In the genomic region with DNA sequence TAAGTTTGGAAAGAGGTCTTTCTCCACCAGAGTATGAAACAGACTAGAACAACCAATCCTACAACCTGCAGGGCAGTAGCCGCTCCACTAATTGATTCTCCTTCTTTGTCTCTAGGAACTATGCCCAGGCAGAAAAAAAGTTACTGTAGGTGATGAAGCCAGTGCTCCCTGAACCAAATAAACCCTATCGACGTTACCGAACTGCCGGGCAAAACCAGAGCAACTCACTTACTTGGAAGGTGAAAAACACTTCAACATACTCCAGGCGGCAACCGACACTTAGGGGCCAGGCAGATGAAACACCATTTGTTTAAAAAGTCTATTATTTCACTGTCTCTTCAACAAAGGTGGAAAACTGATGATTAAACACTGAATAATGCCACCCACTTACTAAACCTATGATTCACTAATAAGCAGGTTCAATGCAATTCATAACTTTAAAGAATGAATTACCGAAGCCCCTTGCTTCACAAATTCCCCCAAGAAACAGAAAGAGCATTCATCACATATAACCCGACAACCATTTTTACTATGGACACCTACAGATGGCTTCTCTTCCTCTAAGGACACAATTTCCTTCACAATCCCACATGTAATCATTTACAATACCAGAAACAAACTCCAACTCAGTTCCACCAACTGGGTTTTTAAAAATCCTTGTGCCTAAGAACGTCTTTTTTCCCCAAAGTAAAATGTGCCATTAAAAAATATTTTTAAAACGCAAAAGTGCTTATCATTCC, we compare ENCODE assay signal across 8 cellular contexts. TPM values are rescaled to one million over a fixed set of nuclear protein-coding genes. Genes with fewer than 3 reads are reported as not detected.
DNase-seq lines count a peak whose midpoint lies in the region; ATAC-seq and TF ChIP-seq lines count a peak whose summit lies in the region.

No MANE protein-coding gene starts in this region.

- H3K27ac Mint-ChIP-seq in activated CD8-positive, alpha-beta T cell treated with anti-CD3 and anti-CD28 coated beads for 36 hours, result peak overlapping the region; percentile 96
- H3K27ac Mint-ChIP-seq in progenitor cell of endocrine pancreas, result peak overlapping the region; percentile 96

- H3K27ac ChIP-seq in ACC112 (ENCODE audit: low read depth, low read length) (peak overlapping the region; percentile 78), fibroblast of lung (ENCODE audit: insufficient read depth, low read length) (peak overlapping the region; percentile 72)

- H3K4me3 Mint-ChIP-seq in activated CD8-positive, alpha-beta T cell treated with anti-CD3 and anti-CD28 coated beads for 36 hours, result peak overlapping the region; percentile 84
- peak overlapping the region; percentile 96 for H3K4me3 Mint-ChIP-seq in progenitor cell of endocrine pancreas (ENCODE audit: low read depth)

- no peaks in the 10 kb centered on the region for H3K9me3 Mint-ChIP-seq in activated CD8-positive, alpha-beta T cell treated with anti-CD3 and anti-CD28 coated beads for 36 hours
- no peaks in the 10 kb centered on the region for H3K9me3 Mint-ChIP-seq in progenitor cell of endocrine pancreas (ENCODE audit: low read depth)

- intact Hi-C loops in activated CD8-positive, alpha-beta T cell treated with anti-CD3 and anti-CD28 coated beads for 36 hours (cut with micrococcal nuclease), result no loop called here

- H3K4me3 ChIP-seq in ACC112 (ENCODE audit: low read depth, low read length), result peak overlapping the region; percentile 97
- H3K4me3 ChIP-seq in fibroblast of lung (replicated peaks in 1 of 4; ENCODE audit: control extremely low read depth in 1 of 4, insufficient read depth in 1 of 4, low read depth in 3 of 4, low read length in 4 of 4), result peak overlapping the region; percentile 49 to 94 (median 74)

- H2AFZ ChIP-seq in ACC112 (ENCODE audit: low read length, unreplicated experiment), result peak overlapping the region; percentile 28
- no peak overlapping the region for H2AFZ ChIP-seq in fibroblast of lung (ENCODE audit: low read length)

- H4K20me1 ChIP-seq in fibroblast of lung (ENCODE audit: control insufficient read depth, extremely low read depth, insufficient read depth, low read length), result no peaks in the 10 kb centered on the region

- H3K27me3 ChIP-seq in ACC112 (ENCODE audit: insufficient read depth, low read length) (no peaks in the 10 kb centered on the region), fibroblast of lung (ENCODE audit: control insufficient read depth, insufficient read depth, low read length) (no peaks in the 10 kb centered on the region)

- H3K27me3 Mint-ChIP-seq in activated CD8-positive, alpha-beta T cell treated with anti-CD3 and anti-CD28 coated beads for 36 hours, result peaks cover 2% of the 10 kb centered on the region
- H3K27me3 Mint-ChIP-seq in progenitor cell of endocrine pancreas, result peaks cover 3% of the 10 kb centered on the region

- H3K4me2 ChIP-seq in fibroblast of lung (ENCODE audit: extremely low read depth, insufficient read depth, low read length), result peak overlapping the region; percentile 73

- DNase-seq in HT-29 (ENCODE audit: low spot score) (peak; percentile 48), fibroblast of lung (ENCODE audit: low read depth in 2 of 2) (peak in 1 of 2 donors; percentile 50), progenitor cell of endocrine pancreas (ENCODE audit: low spot score, unreplicated experiment) (no peak), NCI-H1048 (lab: John Stamatoyannopoulos, UW) (no peak), cerebellum (ENCODE audit: low spot score) (no peak)
- peak; percentile 54 for DNase-seq in activated CD8-positive, alpha-beta T cell treated with anti-CD3 and anti-CD28 coated beads for 36 hours

- H3K36me3 ChIP-seq in ACC112 (ENCODE audit: insufficient read depth, low read length) (no peaks in the 10 kb centered on the region), fibroblast of lung (ENCODE audit: control insufficient read depth, insufficient read depth, low read length) (no peaks in the 10 kb centered on the region)

- peak; percentile 4 for ATAC-seq in activated CD8-positive, alpha-beta T cell treated with anti-CD3 and anti-CD28 coated beads for 36 hours
- ATAC-seq in HG02981 (IDR thresholded peaks at IDR 0.05; ENCODE audit: unreplicated experiment), result no peak

- H3K9ac ChIP-seq in fibroblast of lung (ENCODE audit: insufficient read depth, low read length), result peak overlapping the region; percentile 11

- CTCF ChIA-PET in activated CD8-positive, alpha-beta T cell treated with anti-CD3 and anti-CD28 coated beads for 36 hours (lab: Charles Lee), result no interaction called here

- H3K4me1 Mint-ChIP-seq in activated CD8-positive, alpha-beta T cell treated with anti-CD3 and anti-CD28 coated beads for 36 hours (ENCODE audit: low read depth), result peaks cover 54% of the 10 kb centered on the region
- peaks cover 57% of the 10 kb centered on the region for H3K4me1 Mint-ChIP-seq in progenitor cell of endocrine pancreas (ENCODE audit: low read depth)

- H3K9me3 ChIP-seq in fibroblast of lung (ENCODE audit: control insufficient read depth, insufficient read depth, low read depth, low read length), result no peaks in the 10 kb centered on the region

- TF ChIP-seq CTCF in activated CD8-positive, alpha-beta T cell treated with anti-CD3 and anti-CD28 coated beads for 36 hours (IDR thresholded peaks at IDR 0.05), result no peak
- TF ChIP-seq CTCF in fibroblast of lung (conservative IDR thresholded peaks at IDR 0.05 in 1 of 2, IDR thresholded peaks at IDR 0.05 in 1 of 2; ENCODE audit: low read depth in 1 of 2, low read length in 2 of 2), result no peak
- TF ChIP-seq CTCF in progenitor cell of endocrine pancreas (IDR thresholded peaks at IDR 0.05; ENCODE audit: unreplicated experiment), result no peak

- H3K79me2 ChIP-seq in ACC112 (ENCODE audit: control insufficient read depth, insufficient read depth, low read length, unreplicated experiment) (peaks cover 61% of the 10 kb centered on the region), fibroblast of lung (ENCODE audit: control insufficient read depth, insufficient read depth, low read length) (peaks cover 61% of the 10 kb centered on the region)

- POLR2A ChIA-PET in activated CD8-positive, alpha-beta T cell treated with anti-CD3 and anti-CD28 coated beads for 36 hours (lab: Charles Lee), result no interaction called here

- H3K4me1 ChIP-seq in ACC112 (ENCODE audit: control insufficient read depth, insufficient read depth, low read length, unreplicated experiment), result peaks cover 36% of the 10 kb centered on the region
- H3K4me1 ChIP-seq in fibroblast of lung (ENCODE audit: control insufficient read depth, extremely low read depth, insufficient read depth, low read length), result peaks cover 2% of the 10 kb centered on the region

- peaks cover 2% of the 10 kb centered on the region for H3K36me3 Mint-ChIP-seq in activated CD8-positive, alpha-beta T cell treated with anti-CD3 and anti-CD28 coated beads for 36 hours (ENCODE audit: low read depth)
- peaks cover 1% of the 10 kb centered on the region for H3K36me3 Mint-ChIP-seq in progenitor cell of endocrine pancreas (ENCODE audit: insufficient read depth)

RNA-seq across cellular contexts. Expression of gene NRIP1, which starts 1.5 kb away (rescaled TPM):
- 18.6 and 24.1 TPM in 2 replicates for total RNA-seq in HT-29 (2014; rRNA removed; shearing (Covaris generic))
- 10 to 100 TPM; 12.4 to 12.8 TPM for total RNA-seq in activated CD8-positive, alpha-beta T cell treated with anti-CD3 and anti-CD28 coated beads for 36 hours
- total RNA-seq in fibroblast of lung (24.8 and 25.4 TPM in 2 replicates), progenitor cell of endocrine pancreas (66.0 and 69.4 TPM in 2 replicates), cerebellum (98.4 TPM)
- polyA plus RNA-seq in fibroblast of lung, result 12.9 and 17.8 TPM in 2 replicates
- 9.1 and 13.5 TPM in 2 replicates for polyA plus RNA-seq in fibroblast of lung (2012)
- 6.8 and 9.8 TPM in 2 replicates for polyA minus RNA-seq in fibroblast of lung (ENCODE audit: low replicate concordance)

Comparison
In these comparisons a context has a peak if more than half of its experiments do, and no peak if none do; other contexts are left out.
1. DNase-seq: peak in HT-29 (single experiment) and activated CD8-positive, alpha-beta T cell treated with anti-CD3 and anti-CD28 coated beads for 36 hours (single experiment); none in progenitor cell of endocrine pancreas (single experiment), NCI-H1048 (single experiment) and cerebellum (single experiment).